ENCODE assay signal across 17 cellular contexts in the genomic region with DNA sequence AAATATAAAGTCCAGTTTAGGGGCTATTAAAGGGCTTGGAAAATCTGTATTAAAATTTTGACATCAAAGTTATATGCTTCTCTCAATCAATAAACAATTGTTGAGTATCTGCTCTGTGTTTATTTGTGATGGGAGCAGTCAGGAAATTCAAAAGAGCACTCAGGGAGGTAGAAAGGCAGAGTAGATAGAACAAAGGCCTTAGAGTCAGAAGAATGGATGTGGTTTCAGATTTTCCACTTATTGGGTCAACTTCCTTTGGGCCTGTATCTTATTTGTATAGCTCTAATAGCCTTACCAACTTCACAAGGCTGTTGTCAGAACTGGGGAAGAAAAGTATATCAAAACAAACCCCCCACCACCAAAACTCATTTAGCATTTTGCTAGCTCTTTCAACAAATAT.
DNase-seq lines count a peak whose midpoint lies in the region; ATAC-seq, FAIRE-seq and TF ChIP-seq lines count a peak whose summit lies in the region.
"Had no signal": no experiment of that assay in that cellular context is flagged by ENCODE, and none has a peak within 500 bp of the region (broad histone marks: within the 10 kb centered on the region; RNA-seq: fewer than 3 reads in every experiment).

No MANE protein-coding gene starts in this region.

- H3K27me3 ChIP-seq in ACC112 (ENCODE audit: insufficient read depth, low read length) (no peaks in the 10 kb centered on the region), foreskin keratinocyte (no peaks in the 10 kb centered on the region)

- no peak overlapping the region for H2AFZ ChIP-seq in ACC112 (ENCODE audit: low read length, unreplicated experiment)

- TF ChIP-seq POLR2A in H54 (IDR thresholded peaks at IDR 0.05; ENCODE audit: low read depth, low read length): no peak

- in situ Hi-C loops in astrocyte of the spinal cord (cut with HindIII; ENCODE audit: low sequenced_read_pairs): no loop called here

- peaks cover 49% of the 10 kb centered on the region for H3K4me1 ChIP-seq in ACC112 (ENCODE audit: control insufficient read depth, insufficient read depth, low read length, unreplicated experiment)
- peaks cover 46% of the 10 kb centered on the region for H3K4me1 ChIP-seq in mesodermal cell (ENCODE audit: control insufficient read depth, insufficient read depth, low read length, poor library complexity, severe bottlenecking)
- H3K4me1 ChIP-seq in foreskin keratinocyte: peaks cover 31% of the 10 kb centered on the region

- no peak for ATAC-seq in foreskin keratinocyte
- ATAC-seq: CD8-positive, alpha-beta T cell; HepG2; Right ventricle myocardium inferior had no signal

- H3K9me3 ChIP-seq in mesodermal cell (ENCODE audit: control insufficient read depth, low read length): no peaks in the 10 kb centered on the region

- DNase-seq in H54 (ENCODE audit: insufficient read length, low spot score) (no peak), astrocyte of the spinal cord (ENCODE audit: low read depth, low spot score) (peak; percentile 22), activated gamma-delta T cell (lab: John Stamatoyannopoulos, UW) (no peak), MV-4-11 (lab: John Stamatoyannopoulos, UW) (no peak), foreskin keratinocyte (no peak), NCI-H226 (no peak)
- DNase-seq: CD8-positive, alpha-beta T cell; GF-D8; H7; NCI-H2029; NCI-H2227 treated with DMSO at 0.1 percent for 48 hours; NCI-H526 treated with DMSO at 0.1 percent for 48 hours had no signal

- H3K27ac ChIP-seq in ACC112 (ENCODE audit: low read depth, low read length) (peak overlapping the region; percentile 73), mesodermal cell (ENCODE audit: low read depth, low read length, severe bottlenecking) (peak overlapping the region; percentile 63), foreskin keratinocyte (no peak overlapping the region)

- peak; percentile 38 for FAIRE-seq in H54 (lab: Jason Lieb, UNC)
- FAIRE-seq: D721Med, HepG2 had no signal

- H3K36me3 ChIP-seq in ACC112 (ENCODE audit: insufficient read depth, low read length) (no peaks in the 10 kb centered on the region), mesodermal cell (ENCODE audit: control insufficient read depth, insufficient read depth, low read length) (no peaks in the 10 kb centered on the region)

- TF ChIP-seq CTCF in astrocyte of the spinal cord (IDR thresholded peaks at IDR 0.05; ENCODE audit: low read depth, low read length) (no peak), foreskin keratinocyte (conservative IDR thresholded peaks at IDR 0.05) (no peak)

- no peaks in the 10 kb centered on the region for H3K79me2 ChIP-seq in ACC112 (ENCODE audit: control insufficient read depth, insufficient read depth, low read length, unreplicated experiment)

- H3K4me3 ChIP-seq in ACC112 (ENCODE audit: low read depth, low read length) (no peak overlapping the region), astrocyte of the spinal cord (ENCODE audit: low read depth, low read length) (no peak overlapping the region), mesodermal cell (ENCODE audit: extremely low read depth, insufficient read depth, low read length, poor library complexity, severe bottlenecking) (no peak overlapping the region)
